ENCODE assay signal across 10 cellular contexts in genomic region chr1:197080323-197080722, GRCh38. TPM values are rescaled to one million over a fixed set of nuclear protein-coding genes. Genes with fewer than 3 reads are reported as not detected.
"Had no signal": no experiment of that assay in that cellular context is flagged by ENCODE, and none has a peak within 500 bp of the region (broad histone marks: within the 10 kb centered on the region; RNA-seq: fewer than 3 reads in every experiment).

No MANE protein-coding gene starts in this region.

- FAIRE-seq: HTR-8/SVneo had no signal

- H3K9ac ChIP-seq: GM23248, KMS-11 had no signal

- H3K4me1 ChIP-seq: HAP-1 had no signal

- H3K27ac ChIP-seq: GM23248, KMS-11 had no signal

- H2AFZ ChIP-seq: GM23248 had no signal

- H3K4me3 ChIP-seq: GM23248, HAP-1 had no signal

- H3K4me2 ChIP-seq: KMS-11 had no signal

- ATAC-seq: HCT116 had no signal

- DNase-seq: GM23248, GOT3, H7, IMR-90, KBM-7 had no signal

RNA-seq across cellular contexts. Expression of gene F13B, which starts 13.3 kb away (rescaled TPM):
- total RNA-seq: GM23248, H4, H7, IMR-90 had no signal
- polyA plus RNA-seq: GM23248, IMR-90 had no signal
